14 cellular contexts compared by ENCODE assay signal in the genomic region with DNA sequence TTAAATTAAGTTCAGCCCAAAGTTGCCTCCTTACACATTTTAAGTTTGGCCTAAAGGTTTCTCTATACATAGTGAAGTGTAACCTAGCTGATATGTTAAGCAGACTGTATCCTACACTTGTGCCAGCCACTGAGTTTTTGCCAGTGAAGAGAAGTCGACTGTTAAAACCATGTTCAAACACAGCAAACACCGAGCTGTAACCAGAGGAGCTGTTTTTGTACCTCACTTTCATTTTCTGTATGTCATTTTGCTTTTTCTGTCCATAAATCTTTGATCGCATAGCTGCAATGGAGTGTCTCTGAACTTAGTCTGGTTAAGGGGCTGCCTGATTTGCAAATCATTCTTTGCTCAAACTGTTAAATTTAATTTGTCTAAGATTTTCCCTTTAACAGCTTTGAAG.
DNase-seq lines count a peak whose midpoint lies in the region; ATAC-seq, FAIRE-seq and TF ChIP-seq lines count a peak whose summit lies in the region.
"Had no signal": no experiment of that assay in that cellular context is flagged by ENCODE, and none has a peak within 500 bp of the region (broad histone marks: within the 10 kb centered on the region; RNA-seq: fewer than 3 reads in every experiment).

No MANE protein-coding gene starts in this region.

- ATAC-seq in GM18517 (IDR thresholded peaks at IDR 0.05; ENCODE audit: unreplicated experiment) (peak; percentile 48), HG02642 (IDR thresholded peaks at IDR 0.05; ENCODE audit: poor library complexity, unreplicated experiment) (peak; percentile 55), left lobe of liver (peak; percentile 84), HG02588 (IDR thresholded peaks at IDR 0.05; ENCODE audit: unreplicated experiment) (no peak)

- H3K4me3 ChIP-seq in uterus (no peak overlapping the region), suprapubic skin (no peak overlapping the region)
- H3K4me3 ChIP-seq: coronary artery had no signal

- H3K27me3 ChIP-seq in uterus: no peaks in the 10 kb centered on the region
- H3K27me3 ChIP-seq in suprapubic skin: no peaks in the 10 kb centered on the region

- TF ChIP-seq POLR2A in uterus (IDR thresholded peaks at IDR 0.05): no peak
- no peak for TF ChIP-seq POLR2A in suprapubic skin (IDR thresholded peaks at IDR 0.05)

- H3K4me1 ChIP-seq in uterus (no peaks in the 10 kb centered on the region), suprapubic skin (no peaks in the 10 kb centered on the region)

- 38% methylated on average over 3 of the region's 3 CpGs for WGBS in suprapubic skin

- DNase-seq in HTR-8/SVneo (ENCODE audit: insufficient read length, low spot score) (peak; percentile 2), left lobe of liver (ENCODE audit: low spot score) (no peak), uterus (no peak), suprapubic skin (ENCODE audit: low spot score in 2 of 2) (no peak)
- DNase-seq in activated CD8-positive, alpha-beta memory T cell treated with anti-CD3 and anti-CD28 coated beads, Interleukin-2, amount 50 U/mL, for 48 hours: no peak
- DNase-seq: activated gamma-delta T cell treated with Interleukin-2 at 50 U/mL for 16 hours, mesendoderm, NCI-H2081 treated with DMSO at 0.1 percent for 48 hours, NCI-H748 treated with DMSO at 0.1 percent for 48 hours had no signal

- intact Hi-C loops in uterus (cut with DNase I; ENCODE audit: low total_unique reads): no loop called here

- no peak for TF ChIP-seq EP300 in suprapubic skin (IDR thresholded peaks at IDR 0.05)

- no peak overlapping the region for H3K27ac ChIP-seq in uterus
- H3K27ac ChIP-seq in suprapubic skin: no peak overlapping the region
- H3K27ac ChIP-seq: coronary artery had no signal

- no peak for TF ChIP-seq CTCF in uterus (IDR thresholded peaks at IDR 0.05)
- TF ChIP-seq CTCF in suprapubic skin (IDR thresholded peaks at IDR 0.05): no peak

- no peak for FAIRE-seq in HTR-8/SVneo (lab: Jason Lieb, UNC)
- FAIRE-seq: astrocyte had no signal

- no peaks in the 10 kb centered on the region for H3K36me3 ChIP-seq in uterus
- no peaks in the 10 kb centered on the region for H3K36me3 ChIP-seq in suprapubic skin

- no peaks in the 10 kb centered on the region for H3K9me3 ChIP-seq in uterus
- H3K9me3 ChIP-seq in suprapubic skin: no peaks in the 10 kb centered on the region
